30 cellular contexts compared by ENCODE assay signal in the genomic region with DNA sequence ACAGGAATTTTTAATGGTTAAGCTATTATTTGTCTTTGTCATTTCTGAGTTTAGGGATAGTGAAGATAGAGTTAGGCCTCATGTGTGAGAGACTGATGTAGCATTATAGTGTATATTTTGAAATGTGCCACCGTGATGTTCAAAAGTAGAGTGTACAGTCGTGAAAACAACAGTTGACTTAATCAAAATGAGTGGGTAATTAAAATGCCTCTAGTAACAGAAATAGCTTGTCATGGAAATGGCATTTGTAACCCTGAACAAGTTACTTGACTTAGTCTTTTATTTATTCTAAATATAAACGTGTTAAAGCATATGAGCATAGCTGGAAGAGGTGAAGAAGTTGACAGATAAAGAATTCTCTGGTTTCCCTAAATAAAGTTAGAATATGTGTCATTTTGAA. TPM values are rescaled to one million over a fixed set of nuclear protein-coding genes. Genes with fewer than 3 reads are reported as not detected.
"Had no signal": no experiment of that assay in that cellular context is flagged by ENCODE, and none has a peak within 500 bp of the region (broad histone marks: within the 10 kb centered on the region; RNA-seq: fewer than 3 reads in every experiment).

No MANE protein-coding gene starts in this region.

- DNase-seq: activated B cell treated with CpG ODN at 0.5 μM for 24 hours; activated CD4-positive, alpha-beta T cell treated with anti-CD3 and anti-CD28 coated beads for 48 hours; activated CD4-positive, alpha-beta T cell treated with anti-CD3 and anti-CD28 coated beads, Interleukin-2, amount 50 U/mL, for 1 hour; activated CD4-positive, alpha-beta T cell treated with anti-CD3 and anti-CD28 coated beads, Interleukin-2, amount 50 U/mL, for 48 hours; activated CD8-positive, alpha-beta memory T cell treated with anti-CD3 and anti-CD28 coated beads for 24 hours; activated CD8-positive, alpha-beta T cell treated with anti-CD3 and anti-CD28 coated beads for 36 hours; activated effector memory CD4-positive, alpha-beta T cell treated with Interleukin-2 at 50 U/mL for 16 hours; activated gamma-delta T cell treated with Interleukin-2 at 50 U/mL for 16 hours; activated naive CD4-positive, alpha-beta T cell treated with anti-CD3 and anti-CD28 coated beads, Interleukin-2, amount 50 U/mL, for 16 hours; activated naive CD4-positive, alpha-beta T cell treated with Interleukin-2 at 50 U/mL for 16 hours; activated T-cell treated with anti-CD3 and anti-CD28 coated beads, Interleukin-2, amount 50 U/mL, for 4 hours; amniotic stem cell; anterior cingulate cortex; brain microvascular endothelial cell; caudate nucleus; cerebellar nuclear complex; colonic mucosa; effector CD8-positive, alpha-beta T cell; esophagus squamous epithelium; foreskin melanocyte; T-cell; T1000; WERI-Rb-1 had no signal

- ATAC-seq: activated CD4-positive, CD25-positive, alpha-beta regulatory T cell treated with anti-CD3 and anti-CD28 coated beads, Interleukin-2, amount 50 U/mL, for 24 hours; activated CD8-positive, alpha-beta T cell treated with anti-CD3 and anti-CD28 coated beads for 36 hours; activated T-cell treated with anti-CD3 and anti-CD28 coated beads, Interleukin-2, amount 50 U/mL, for 4 hours; activated T-helper 17 cell treated with anti-CD3 and anti-CD28 coated beads, Interleukin-2, amount 50 U/mL, for 72 hours; gastroesophageal sphincter; T-cell had no signal

- H3K4me3 ChIP-seq: colonic mucosa, esophagus squamous epithelium, gastroesophageal sphincter had no signal

- H3K27me3 ChIP-seq: brain microvascular endothelial cell, colonic mucosa, esophagus squamous epithelium, gastroesophageal sphincter had no signal

- H3K4me1 ChIP-seq: colonic mucosa had no signal

- H3K9me3 ChIP-seq: colonic mucosa, esophagus squamous epithelium, gastroesophageal sphincter had no signal

- H3K36me3 ChIP-seq: brain microvascular endothelial cell, colonic mucosa, WERI-Rb-1 had no signal

- H3K27ac ChIP-seq: brain microvascular endothelial cell, colonic mucosa, epithelial cell of prostate, esophagus squamous epithelium, gastroesophageal sphincter, WERI-Rb-1 had no signal

RNA-seq across cellular contexts. Expression of a gene that starts 6.1 kb away (rescaled TPM):
- total RNA-seq: colonic mucosa, dermis microvascular lymphatic vessel endothelial cell, fibroblast of lung, glomerular endothelial cell had no signal
